ENCODE assay signal across 5 cellular contexts in the genomic region with DNA sequence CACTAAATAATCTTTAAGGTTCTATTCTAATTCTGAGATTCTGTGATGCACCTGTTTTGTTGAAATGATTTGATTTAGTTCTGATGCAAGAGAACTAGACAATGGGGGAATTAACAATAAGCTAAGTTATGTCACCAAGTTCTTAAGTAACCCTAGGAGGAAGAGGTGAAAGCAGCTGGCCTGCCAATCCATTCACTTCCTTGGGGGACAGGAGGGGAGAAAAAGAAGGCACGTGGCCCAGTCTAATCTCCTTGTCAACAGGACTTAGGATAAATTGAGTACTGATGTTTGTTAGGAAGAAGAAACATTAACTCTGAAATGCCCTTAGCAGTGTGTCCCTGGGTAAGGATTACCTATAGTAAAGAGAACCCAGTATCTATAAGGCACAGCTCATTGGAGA.
"Had no signal": no experiment of that assay in that cellular context is flagged by ENCODE, and none has a peak within 500 bp of the region (broad histone marks: within the 10 kb centered on the region; RNA-seq: fewer than 3 reads in every experiment).

No MANE protein-coding gene starts in this region.

- DNase-seq: H9, HCEC 1CT, IMR-90 had no signal

- H3K4me3 ChIP-seq: GM23338, K562 had no signal

- ATAC-seq: GM23338, K562 had no signal

- H2AFZ ChIP-seq: GM23338 had no signal

- H3K4me2 ChIP-seq: GM23338 had no signal
